ENCODE assay signal across 12 cellular contexts in genomic region chr4:88792821-88793220, GRCh38.
DNase-seq lines count a peak whose midpoint lies in the region; ATAC-seq and TF ChIP-seq lines count a peak whose summit lies in the region.
"Had no signal": no experiment of that assay in that cellular context is flagged by ENCODE, and none has a peak within 500 bp of the region (broad histone marks: within the 10 kb centered on the region; RNA-seq: fewer than 3 reads in every experiment).

No MANE protein-coding gene starts in this region.

- no peaks in the 10 kb centered on the region for H3K79me2 ChIP-seq in Karpas-422 (ENCODE audit: low read length)

- H3K27me3 ChIP-seq in body of pancreas (no peaks in the 10 kb centered on the region), kidney epithelial cell (ENCODE audit: control insufficient read depth, insufficient read depth, low read length) (no peaks in the 10 kb centered on the region), subcutaneous abdominal adipose tissue (ENCODE audit: control insufficient read depth in 5 of 5, insufficient read depth in 4 of 5, low read length in 5 of 5) (no peaks in the 10 kb centered on the region), Karpas-422 (ENCODE audit: low read length) (no peaks in the 10 kb centered on the region)

- 90 to 96% methylated on average over 1 of the region's 1 CpG for WGBS in body of pancreas, 2 donors

- H2AFZ ChIP-seq in Karpas-422 (ENCODE audit: low read length): no peak overlapping the region

- DNase-seq in HFFc6: peak; percentile 29
- DNase-seq in body of pancreas: no peak
- peak; percentile 41 for DNase-seq in kidney epithelial cell (ENCODE audit: low read depth)
- no peak for DNase-seq in left colon
- no peak for DNase-seq in D341Med (ENCODE audit: low spot score)
- DNase-seq in Karpas-422: no peak
- DNase-seq: left ventricle myocardium superior, NCI-H446 treated with DMSO at 0.1 percent for 48 hours, right cardiac atrium had no signal

- H3K36me3 Mint-ChIP-seq in HFFc6 (ENCODE audit: low read depth): peaks cover 15% of the 10 kb centered on the region

- H3K9ac ChIP-seq in subcutaneous abdominal adipose tissue (ENCODE audit: low read length in 5 of 5): no peak overlapping the region
- no peak overlapping the region for H3K9ac ChIP-seq in Karpas-422 (ENCODE audit: low read length)

- H3K4me3 Mint-ChIP-seq in HFFc6: peak overlapping the region; percentile 43
- H3K4me3 Mint-ChIP-seq: central memory CD8-positive, alpha-beta T cell had no signal

- peak overlapping the region; percentile 13 to 37 (median 25) for H3K27ac ChIP-seq in body of pancreas
- H3K27ac ChIP-seq in subcutaneous abdominal adipose tissue (ENCODE audit: low read depth, low read length): peak overlapping the region; percentile 1
- H3K27ac ChIP-seq in Karpas-422 (ENCODE audit: low read length): no peak overlapping the region

- peak overlapping the region; percentile 88 for H3K27ac Mint-ChIP-seq in HFFc6

- ATAC-seq in body of pancreas (no peak), left colon (no peak), HG02610 (IDR thresholded peaks at IDR 0.05; ENCODE audit: unreplicated experiment) (no peak)
- ATAC-seq: left ventricle myocardium superior had no signal

- no peaks in the 10 kb centered on the region for H3K9me3 Mint-ChIP-seq in HFFc6
- H3K9me3 Mint-ChIP-seq: central memory CD8-positive, alpha-beta T cell had no signal

- TF ChIP-seq POLR2A in body of pancreas (IDR thresholded peaks at IDR 0.05): no peak

- no peak overlapping the region for H3K4me3 ChIP-seq in body of pancreas
- no peak overlapping the region for H3K4me3 ChIP-seq in kidney epithelial cell (ENCODE audit: low read depth, low read length)
- no peak overlapping the region for H3K4me3 ChIP-seq in subcutaneous abdominal adipose tissue (ENCODE audit: low read depth in 1 of 5, low read length in 5 of 5)
- no peak overlapping the region for H3K4me3 ChIP-seq in Karpas-422 (ENCODE audit: low read length)

- H3K4me2 ChIP-seq in Karpas-422 (ENCODE audit: low read depth, low read length, poor library complexity, severe bottlenecking): no peak overlapping the region

- no peaks in the 10 kb centered on the region for H3K9me2 ChIP-seq in Karpas-422 (replicated peaks; ENCODE audit: insufficient read depth, low read length)

- H3K4me1 ChIP-seq in body of pancreas (peaks cover 12% of the 10 kb centered on the region), subcutaneous abdominal adipose tissue (ENCODE audit: control insufficient read depth in 5 of 5, insufficient read depth in 5 of 5, low read length in 5 of 5) (peaks cover 0 to 5% (median 0%) of the 10 kb centered on the region in 5 donors), Karpas-422 (ENCODE audit: low read length) (no peaks in the 10 kb centered on the region)

- no peaks in the 10 kb centered on the region for H3K27me3 Mint-ChIP-seq in HFFc6 (ENCODE audit: insufficient read depth)

- TF ChIP-seq CTCF in HFFc6 (IDR thresholded peaks at IDR 0.05) (no peak), body of pancreas (IDR thresholded peaks at IDR 0.05) (no peak), kidney epithelial cell (IDR thresholded peaks at IDR 0.05; ENCODE audit: insufficient read depth, low read length, poor library complexity, severe bottlenecking) (no peak)

- no peaks in the 10 kb centered on the region for H4K20me1 ChIP-seq in Karpas-422 (ENCODE audit: insufficient read depth, low read depth, low read length)

- H3K9me3 ChIP-seq in body of pancreas (no peaks in the 10 kb centered on the region), subcutaneous abdominal adipose tissue (ENCODE audit: control insufficient read depth in 5 of 5, low read length in 5 of 5) (peaks cover 0 to 3% (median 0%) of the 10 kb centered on the region in 5 donors), Karpas-422 (ENCODE audit: low read length) (no peaks in the 10 kb centered on the region)

- H3K4me1 Mint-ChIP-seq in HFFc6 (ENCODE audit: low read depth): peaks cover 40% of the 10 kb centered on the region
- H3K4me1 Mint-ChIP-seq: central memory CD8-positive, alpha-beta T cell had no signal

- H3K36me3 ChIP-seq in body of pancreas (replicated peaks in 1 of 2; ENCODE audit: insufficient read depth in 1 of 2, low read depth in 2 of 2) (no peaks in the 10 kb centered on the region), kidney epithelial cell (ENCODE audit: control insufficient read depth, insufficient read depth, low read length) (no peaks in the 10 kb centered on the region), subcutaneous abdominal adipose tissue (ENCODE audit: control insufficient read depth in 5 of 5, insufficient read depth in 5 of 5, low read length in 5 of 5) (peaks cover 12 to 47% (median 18%) of the 10 kb centered on the region in 5 donors), Karpas-422 (ENCODE audit: insufficient read depth, low read length) (no peaks in the 10 kb centered on the region)

- intact Hi-C loops in body of pancreas (cut with DNase I): no loop called here
- intact Hi-C loops in left colon (cut with DNase I, micrococcal nuclease): no loop called here

Comparison
In these comparisons a context has a peak if more than half of its experiments do, and no peak if none do; other contexts are left out.
1. DNase-seq: peak in HFFc6 (single experiment) and kidney epithelial cell (single experiment); none in body of pancreas (0 of 4), left colon (0 of 2), D341Med (single experiment) and Karpas-422 (single experiment).